Comparison of ENCODE assay signal across 8 cellular contexts in the genomic region with DNA sequence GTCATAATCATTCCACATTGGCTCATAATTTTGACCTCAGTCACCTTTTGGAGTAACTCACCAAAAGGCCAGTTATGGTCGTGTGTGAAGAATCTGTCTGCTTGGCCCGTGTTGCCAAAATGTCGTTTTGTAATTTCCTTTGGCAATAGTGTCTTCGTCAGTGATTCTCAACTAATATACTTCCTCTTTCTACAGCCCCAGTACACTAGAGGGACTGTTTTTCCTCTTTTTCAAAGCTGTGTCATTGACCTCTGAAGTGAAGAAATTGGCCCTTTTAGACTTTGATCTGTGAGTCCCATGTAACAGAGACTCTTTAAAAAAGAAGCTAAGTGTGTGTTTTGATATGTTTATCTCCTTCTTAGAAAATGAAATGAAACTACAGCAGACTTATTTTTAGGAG. TPM values are rescaled to one million over a fixed set of nuclear protein-coding genes. Genes with fewer than 3 reads are reported as not detected.
A peak's percentile ranks its signal among the peaks of the same experiment; 100 is the strongest.
DNase-seq lines count a peak whose midpoint lies in the region; ATAC-seq and TF ChIP-seq lines count a peak whose summit lies in the region.

No MANE protein-coding gene starts in this region.

- peak; percentile 35 for ATAC-seq in GM21423 (IDR thresholded peaks at IDR 0.05; ENCODE audit: unreplicated experiment)

- H3K36me3 ChIP-seq in fibroblast of lung (ENCODE audit: control insufficient read depth, insufficient read depth, low read length): peaks cover 9% of the 10 kb centered on the region

- no peaks in the 10 kb centered on the region for H3K9me3 ChIP-seq in fibroblast of lung (ENCODE audit: control insufficient read depth, insufficient read depth, low read depth, low read length)

- DNase-seq in AG04449 (ENCODE audit: low read depth, low spot score): no peak
- DNase-seq in SIG-M5 (lab: John Stamatoyannopoulos, UW): peak; percentile 84
- peak; percentile 64 to 94 for DNase-seq in fibroblast of lung (ENCODE audit: low read depth in 2 of 2)
- peak; percentile 84 for DNase-seq in pons (ENCODE audit: low spot score)
- no peak for DNase-seq in NK-92 treated with Interleukin-12 subunit alpha and Interleukin-12 subunit beta, amount 100 ng/mL, for 24 hours (lab: John Stamatoyannopoulos, UW)
- DNase-seq in cerebellum (ENCODE audit: low spot score): no peak
- DNase-seq in GM19240 (ENCODE audit: insufficient read length, low spot score): no peak

- CTCF ChIA-PET in AG04449 (lab: Yijun Ruan, JAX): no interaction called here

- H3K79me2 ChIP-seq in fibroblast of lung (ENCODE audit: control insufficient read depth, insufficient read depth, low read length): peaks cover 90% of the 10 kb centered on the region

- H3K4me3 ChIP-seq in AG04449 (ENCODE audit: low read depth, low read length): peak overlapping the region; percentile 9; the same call in 1 of the 2 replicates
- peak overlapping the region in 2 of 4 experiments; percentile 96 to 97 for H3K4me3 ChIP-seq in fibroblast of lung (replicated peaks in 1 of 4; ENCODE audit: control extremely low read depth in 1 of 4, insufficient read depth in 1 of 4, low read depth in 3 of 4, low read length in 4 of 4)

- H3K9ac ChIP-seq in fibroblast of lung (ENCODE audit: insufficient read depth, low read length): no peak overlapping the region

- peaks cover 7% of the 10 kb centered on the region for H4K20me1 ChIP-seq in fibroblast of lung (ENCODE audit: control insufficient read depth, extremely low read depth, insufficient read depth, low read length)

- H3K4me2 ChIP-seq in fibroblast of lung (ENCODE audit: extremely low read depth, insufficient read depth, low read length): peak overlapping the region; percentile 86

- TF ChIP-seq CTCF in AG04449 (IDR thresholded peaks at IDR 0.05; ENCODE audit: insufficient read depth, low read length, missing control alignments) (no peak), fibroblast of lung (conservative IDR thresholded peaks at IDR 0.05 in 1 of 2, IDR thresholded peaks at IDR 0.05 in 1 of 2; ENCODE audit: low read depth in 1 of 2, low read length in 2 of 2) (peak; percentile 18 to 27)

- peak overlapping the region; percentile 95 for H3K27ac ChIP-seq in fibroblast of lung (ENCODE audit: insufficient read depth, low read length)

- peaks cover 24% of the 10 kb centered on the region for H3K4me1 ChIP-seq in fibroblast of lung (ENCODE audit: control insufficient read depth, extremely low read depth, insufficient read depth, low read length)

- POLR2A ChIA-PET in AG04449 (lab: Yijun Ruan, JAX): interaction anchor here (0.6 kb wide), 1 partner anchor 86 kb away, joined by 3 read pairs; no protein-coding TSS in a partner anchor

- no peaks in the 10 kb centered on the region for H3K27me3 ChIP-seq in fibroblast of lung (ENCODE audit: control insufficient read depth, insufficient read depth, low read length)

- H2AFZ ChIP-seq in fibroblast of lung (ENCODE audit: low read length): no peak overlapping the region

RNA-seq across cellular contexts. Expression of gene FOXO3, which starts 5.2 kb away (rescaled TPM):
- 53.7 and 63.9 TPM in 2 replicates for total RNA-seq in fibroblast of lung
- 36.9 and 49.5 TPM in 2 replicates for polyA plus RNA-seq in fibroblast of lung
- 28.1 and 46.7 TPM in 2 replicates for polyA plus RNA-seq in fibroblast of lung (2012)
- polyA minus RNA-seq in fibroblast of lung (ENCODE audit: low replicate concordance): 241 and 323 TPM in 2 replicates
- 51.9 TPM for total RNA-seq in cerebellum

Comparison
In these comparisons a context has a peak if more than half of its experiments do, and no peak if none do; other contexts are left out.
1. DNase-seq: peak in SIG-M5 (single experiment), fibroblast of lung (2 of 2) and pons (single experiment); none in AG04449 (single experiment), NK-92 treated with Interleukin-12 subunit alpha and Interleukin-12 subunit beta, amount 100 ng/mL, for 24 hours (single experiment), cerebellum (single experiment) and GM19240 (single experiment).